8 cellular contexts compared by ENCODE assay signal in genomic region chr12:48917857-48918537, GRCh38. TPM values are rescaled to one million over a fixed set of nuclear protein-coding genes. Genes with fewer than 3 reads are reported as not detected.
DNase-seq lines count a peak whose midpoint lies in the region; ATAC-seq and TF ChIP-seq lines count a peak whose summit lies in the region.
"Had no signal": no experiment of that assay in that cellular context is flagged by ENCODE, and none has a peak within 500 bp of the region (broad histone marks: within the 10 kb centered on the region; RNA-seq: fewer than 3 reads in every experiment).

No MANE protein-coding gene starts in this region.

- peak overlapping the region; percentile 25 for H2AFZ ChIP-seq in MM.1S (ENCODE audit: low read length)

- H3K27me3 Mint-ChIP-seq in activated naive CD8-positive, alpha-beta T cell treated with anti-CD3 and anti-CD28 coated beads for 36 hours = no peaks in the 10 kb centered on the region
- no peaks in the 10 kb centered on the region for H3K27me3 Mint-ChIP-seq in stimulated activated naive B cell treated with anti-CD40 and anti-IgM and Interleukin-4, amounts not matched to agents 10 μg/mL and 1 μg/mL and 100 μg/mL, for 72 hours

- H3F3A ChIP-seq in MM.1S (ENCODE audit: insufficient read depth, low read length) = peaks cover 9% of the 10 kb centered on the region; the same call in 1 of the 2 replicates

- peaks cover 15% of the 10 kb centered on the region for H3K4me1 ChIP-seq in MM.1S (ENCODE audit: low read length)

- peak overlapping the region; percentile 11; the same call in 1 of the 2 replicates for H3K27ac ChIP-seq in MM.1S (ENCODE audit: low read length)

- H4K20me1 ChIP-seq in MM.1S (ENCODE audit: insufficient read depth, low read length) = no peaks in the 10 kb centered on the region

- peaks cover 36% of the 10 kb centered on the region for H3K4me1 Mint-ChIP-seq in activated naive CD8-positive, alpha-beta T cell treated with anti-CD3 and anti-CD28 coated beads for 36 hours
- peaks cover 6 to 11% of the 10 kb centered on the region in 2 donors for H3K4me1 Mint-ChIP-seq in stimulated activated naive B cell treated with anti-CD40 and anti-IgM and Interleukin-4, amounts not matched to agents 10 μg/mL and 1 μg/mL and 100 μg/mL, for 72 hours

- TF ChIP-seq CTCF in MM.1S (IDR thresholded peaks at IDR 0.05; ENCODE audit: low read length) = no peak

- H3K36me3 ChIP-seq in MM.1S (replicated peaks; ENCODE audit: insufficient read depth, low read length) = no peaks in the 10 kb centered on the region

- no peak overlapping the region for H3K4me3 ChIP-seq in MM.1S (ENCODE audit: low read length)

- H3K9me3 ChIP-seq in MM.1S (replicated peaks; ENCODE audit: insufficient read depth, low read length) = no peaks in the 10 kb centered on the region

- CTCF ChIA-PET in HEK293T (lab: Yijun Ruan, JAX) = no interaction called here

- H3K27ac Mint-ChIP-seq in activated naive CD8-positive, alpha-beta T cell treated with anti-CD3 and anti-CD28 coated beads for 36 hours = peak overlapping the region; percentile 81
- peak overlapping the region; percentile 72 for H3K27ac Mint-ChIP-seq in stimulated activated naive B cell treated with anti-CD40 and anti-IgM and Interleukin-4, amounts not matched to agents 10 μg/mL and 1 μg/mL and 100 μg/mL, for 72 hours

- H3K4me2 ChIP-seq in MM.1S (ENCODE audit: low read depth, low read length) = peak overlapping the region; percentile 35

- H3K9me3 Mint-ChIP-seq in activated naive CD8-positive, alpha-beta T cell treated with anti-CD3 and anti-CD28 coated beads for 36 hours = no peaks in the 10 kb centered on the region
- H3K9me3 Mint-ChIP-seq in stimulated activated naive B cell treated with anti-CD40 and anti-IgM and Interleukin-4, amounts not matched to agents 10 μg/mL and 1 μg/mL and 100 μg/mL, for 72 hours = no peaks in the 10 kb centered on the region

- no peak for ATAC-seq in stimulated activated naive B cell treated with anti-CD40 and anti-IgM and Interleukin-4, amounts not matched to agents 10 μg/mL and 1 μg/mL and 100 μg/mL, for 72 hours (replicated peaks)

- no peaks in the 10 kb centered on the region for H3K9me2 ChIP-seq in MM.1S (replicated peaks; ENCODE audit: insufficient read depth, low read length)

- H3K27me3 ChIP-seq in MM.1S (replicated peaks; ENCODE audit: insufficient read depth, low read length) = no peaks in the 10 kb centered on the region

- peak overlapping the region; percentile 52 for H3K4me3 Mint-ChIP-seq in activated naive CD8-positive, alpha-beta T cell treated with anti-CD3 and anti-CD28 coated beads for 36 hours
- H3K4me3 Mint-ChIP-seq in stimulated activated naive B cell treated with anti-CD40 and anti-IgM and Interleukin-4, amounts not matched to agents 10 μg/mL and 1 μg/mL and 100 μg/mL, for 72 hours = no peak overlapping the region

- H3K79me2 ChIP-seq in MM.1S (ENCODE audit: low read length) = no peaks in the 10 kb centered on the region

- peaks cover 21% of the 10 kb centered on the region for H3K36me3 Mint-ChIP-seq in activated naive CD8-positive, alpha-beta T cell treated with anti-CD3 and anti-CD28 coated beads for 36 hours
- H3K36me3 Mint-ChIP-seq in stimulated activated naive B cell treated with anti-CD40 and anti-IgM and Interleukin-4, amounts not matched to agents 10 μg/mL and 1 μg/mL and 100 μg/mL, for 72 hours = peaks cover 7 to 13% of the 10 kb centered on the region in 2 donors

- DNase-seq in MM.1S (peak; percentile 38), UCSD-AML1 (lab: John Stamatoyannopoulos, UW; ENCODE audit: unreplicated experiment) (peak; percentile 31), HEK293T (ENCODE audit: extremely low spot score) (no peak), mucosa of gallbladder (ENCODE audit: low spot score) (no peak), D341Med (ENCODE audit: low spot score) (no peak)
- no peak for DNase-seq in activated naive CD8-positive, alpha-beta T cell treated with anti-CD3 and anti-CD28 coated beads for 36 hours
- DNase-seq in stimulated activated naive B cell treated with anti-CD40 and anti-IgM and Interleukin-4, amounts not matched to agents 10 μg/mL and 1 μg/mL and 100 μg/mL, for 72 hours = no peak
- DNase-seq: NCI-H510A treated with DMSO at 0.1 percent for 48 hours had no signal

- POLR2A ChIA-PET in HEK293T (lab: Yijun Ruan, JAX) = no interaction called here

- H3K9ac ChIP-seq in MM.1S (ENCODE audit: low read length) = no peak overlapping the region

TF ChIP-seq in HEK293T, 16 proteins besides CTCF, POLR2A, EP300 and RAD21:
- TF ChIP-seq FOXA1 (IDR thresholded peaks at IDR 0.05) = no peak
- TF ChIP-seq HDGF (IDR thresholded peaks at IDR 0.05; ENCODE audit: borderline replicate concordance) = no peak
- no peak for TF ChIP-seq SP1 (IDR thresholded peaks at IDR 0.05)
- no peak for TF ChIP-seq SUZ12 (IDR thresholded peaks at IDR 0.05)
- TF ChIP-seq ELF4 (IDR thresholded peaks at IDR 0.05) = no peak
- TF ChIP-seq TARDBP (IDR thresholded peaks at IDR 0.05) = no peak
- TF ChIP-seq CTBP1 (IDR thresholded peaks at IDR 0.05; ENCODE audit: borderline replicate concordance) = no peak
TF ChIP-seq in HEK293T: peak in this region for 0.

RNA-seq across cellular contexts. Expression of gene FKBP11, which starts 7.3 kb away (rescaled TPM):
- 100 to 1,000 TPM in 1 of 2 experiments, 10 to 100 TPM in 1; 97.4 to 104 TPM for total RNA-seq in activated naive CD8-positive, alpha-beta T cell treated with anti-CD3 and anti-CD28 coated beads for 36 hours
- 34.6 TPM for total RNA-seq in mucosa of gallbladder

RNA-seq across cellular contexts. Expression of gene ARF3, which starts 39.3 kb away (rescaled TPM):
- total RNA-seq in activated naive CD8-positive, alpha-beta T cell treated with anti-CD3 and anti-CD28 coated beads for 36 hours = 10 to 100 TPM; 81.8 to 82.5 TPM
- total RNA-seq in mucosa of gallbladder = 198 TPM

RNA-seq across cellular contexts. Expression of gene RND1, which starts 52.3 kb away (rescaled TPM):
- total RNA-seq in activated naive CD8-positive, alpha-beta T cell treated with anti-CD3 and anti-CD28 coated beads for 36 hours = 1 to 10 TPM; 2.6 to 3.1 TPM
- 14.6 TPM for total RNA-seq in mucosa of gallbladder

RNA-seq across cellular contexts. Expression of gene WNT10B, which starts 53.5 kb away (rescaled TPM):
- total RNA-seq in activated naive CD8-positive, alpha-beta T cell treated with anti-CD3 and anti-CD28 coated beads for 36 hours = under 1 TPM; 0.24 to 0.39 TPM
- total RNA-seq in mucosa of gallbladder = 0.58 TPM

Comparison
In these comparisons a context has a peak if more than half of its experiments do, and no peak if none do; other contexts are left out.
1. DNase-seq: peak in MM.1S (single experiment) and UCSD-AML1 (single experiment); none in activated naive CD8-positive, alpha-beta T cell treated with anti-CD3 and anti-CD28 coated beads for 36 hours (single experiment), stimulated activated naive B cell treated with anti-CD40 and anti-IgM and Interleukin-4, amounts not matched to agents 10 μg/mL and 1 μg/mL and 100 μg/mL, for 72 hours (single experiment), HEK293T (single experiment), mucosa of gallbladder (single experiment) and D341Med (single experiment).